1 cellular context compared by ENCODE assay signal in the genomic region with DNA sequence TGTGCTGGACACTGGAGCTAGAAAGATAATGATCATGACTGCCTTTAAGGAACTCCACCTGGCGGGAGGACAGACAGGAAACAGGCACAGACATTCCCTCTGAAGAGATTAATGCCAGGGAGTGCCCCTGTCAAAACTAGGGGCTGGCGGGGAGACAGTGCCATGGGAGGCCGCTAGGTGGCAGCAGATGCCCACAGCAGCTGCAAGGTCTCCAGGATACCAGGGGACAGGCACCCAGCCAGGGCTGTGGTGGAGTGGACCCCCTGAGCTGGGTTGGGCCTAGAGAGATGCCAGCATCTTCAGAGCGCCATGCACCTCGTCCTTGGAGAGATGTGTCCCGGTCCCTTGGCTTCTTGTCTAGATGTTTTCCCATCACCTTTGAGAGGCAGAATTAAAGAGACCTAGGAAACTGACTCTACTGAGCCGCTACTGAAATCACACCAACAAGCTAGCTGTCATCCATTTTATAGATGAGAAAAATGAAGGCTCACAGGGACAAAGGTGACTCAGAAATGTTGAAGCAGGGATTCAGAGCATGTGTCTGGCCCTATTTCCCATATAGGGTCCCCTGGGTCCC.
TF ChIP-seq lines count a peak whose summit lies in the region.

No MANE protein-coding gene starts in this region.

TF ChIP-seq in GM12878, 131 proteins besides CTCF, POLR2A, EP300 and RAD21 (continued from another document):
- TF ChIP-seq, protein P1, sequence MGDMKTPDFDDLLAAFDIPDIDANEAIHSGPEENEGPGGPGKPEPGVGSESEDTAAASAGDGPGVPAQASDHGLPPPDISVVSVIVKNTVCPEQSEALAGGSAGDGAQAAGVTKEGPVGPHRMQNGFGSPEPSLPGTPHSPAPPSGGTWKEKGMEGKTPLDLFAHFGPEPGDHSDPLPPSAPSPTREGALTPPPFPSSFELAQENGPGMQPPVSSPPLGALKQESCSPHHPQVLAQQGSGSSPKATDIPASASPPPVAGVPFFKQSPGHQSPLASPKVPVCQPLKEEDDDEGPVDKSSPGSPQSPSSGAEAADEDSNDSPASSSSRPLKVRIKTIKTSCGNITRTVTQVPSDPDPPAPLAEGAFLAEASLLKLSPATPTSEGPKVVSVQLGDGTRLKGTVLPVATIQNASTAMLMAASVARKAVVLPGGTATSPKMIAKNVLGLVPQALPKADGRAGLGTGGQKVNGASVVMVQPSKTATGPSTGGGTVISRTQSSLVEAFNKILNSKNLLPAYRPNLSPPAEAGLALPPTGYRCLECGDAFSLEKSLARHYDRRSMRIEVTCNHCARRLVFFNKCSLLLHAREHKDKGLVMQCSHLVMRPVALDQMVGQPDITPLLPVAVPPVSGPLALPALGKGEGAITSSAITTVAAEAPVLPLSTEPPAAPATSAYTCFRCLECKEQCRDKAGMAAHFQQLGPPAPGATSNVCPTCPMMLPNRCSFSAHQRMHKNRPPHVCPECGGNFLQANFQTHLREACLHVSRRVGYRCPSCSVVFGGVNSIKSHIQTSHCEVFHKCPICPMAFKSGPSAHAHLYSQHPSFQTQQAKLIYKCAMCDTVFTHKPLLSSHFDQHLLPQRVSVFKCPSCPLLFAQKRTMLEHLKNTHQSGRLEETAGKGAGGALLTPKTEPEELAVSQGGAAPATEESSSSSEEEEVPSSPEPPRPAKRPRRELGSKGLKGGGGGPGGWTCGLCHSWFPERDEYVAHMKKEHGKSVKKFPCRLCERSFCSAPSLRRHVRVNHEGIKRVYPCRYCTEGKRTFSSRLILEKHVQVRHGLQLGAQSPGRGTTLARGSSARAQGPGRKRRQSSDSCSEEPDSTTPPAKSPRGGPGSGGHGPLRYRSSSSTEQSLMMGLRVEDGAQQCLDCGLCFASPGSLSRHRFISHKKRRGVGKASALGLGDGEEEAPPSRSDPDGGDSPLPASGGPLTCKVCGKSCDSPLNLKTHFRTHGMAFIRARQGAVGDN (IDR thresholded peaks at IDR 0.05): no peak
- TF ChIP-seq TAF1 (IDR thresholded peaks at IDR 0.05; ENCODE audit: borderline replicate concordance, low read depth, low read length) (no peak), NKRF (conservative IDR thresholded peaks at IDR 0.05) (no peak)
